ENCODE assay signal across 10 cellular contexts in genomic region chr13:114128348-114128623, GRCh38. TPM values are rescaled to one million over a fixed set of nuclear protein-coding genes. Genes with fewer than 3 reads are reported as not detected.
DNase-seq lines count a peak whose midpoint lies in the region; ATAC-seq and TF ChIP-seq lines count a peak whose summit lies in the region.
"Had no signal": no experiment of that assay in that cellular context is flagged by ENCODE, and none has a peak within 500 bp of the region (broad histone marks: within the 10 kb centered on the region; RNA-seq: fewer than 3 reads in every experiment).

No MANE protein-coding gene starts in this region.

- peak overlapping the region; percentile 94 for H3K27ac Mint-ChIP-seq in stimulated activated naive CD8-positive, alpha-beta T cell treated with anti-CD3 and anti-CD28 coated beads, Interleukin-15, Interleukin-2, amounts not matched to agents 100 ng/mL and 50 ng/mL, for 24 hours
- H3K27ac Mint-ChIP-seq in brain (peak overlapping the region in 4 of 5 experiments; percentile 74 to 98 (median 76)), naive B cell (peak overlapping the region in 5 of 6 donors; percentile 74 to 98 (median 93))

- ATAC-seq in stimulated activated naive CD8-positive, alpha-beta T cell treated with anti-CD3 and anti-CD28 coated beads, Interleukin-15, Interleukin-2, amounts not matched to agents 100 U/mL and 50 U/mL, for 24 hours = no peak
- ATAC-seq in naive B cell (ENCODE audit: low read depth in 2 of 2) (no peak), body of pancreas (no peak), GM21390 (IDR thresholded peaks at IDR 0.05; ENCODE audit: unreplicated experiment) (no peak)

- TF ChIP-seq CTCF in brain (conservative IDR thresholded peaks at IDR 0.05) (no peak), body of pancreas (IDR thresholded peaks at IDR 0.05) (no peak)

- no peaks in the 10 kb centered on the region for H3K36me3 ChIP-seq in body of pancreas (replicated peaks in 1 of 2; ENCODE audit: insufficient read depth in 1 of 2, low read depth in 2 of 2)

- WGBS in body of pancreas, 2 donors = 77 to 88% methylated on average over 3 to 5 of the region's 5 CpGs

- H3K27ac ChIP-seq in body of pancreas = peak overlapping the region in 2 of 4 donors; percentile 27 to 54

- no peak overlapping the region for H3K4me3 ChIP-seq in body of pancreas

- H3K27me3 ChIP-seq in body of pancreas = no peaks in the 10 kb centered on the region

- intact Hi-C loops in body of pancreas (cut with DNase I) = no loop called here

- no peaks in the 10 kb centered on the region for H3K9me3 Mint-ChIP-seq in stimulated activated naive CD8-positive, alpha-beta T cell treated with anti-CD3 and anti-CD28 coated beads, Interleukin-15, Interleukin-2, amounts not matched to agents 100 ng/mL and 50 ng/mL, for 24 hours
- H3K9me3 Mint-ChIP-seq in brain (peaks cover 0 to 5% (median 0%) of the 10 kb centered on the region in 5 experiments), naive B cell (no peaks in the 10 kb centered on the region)

- no peak for DNase-seq in stimulated activated naive CD8-positive, alpha-beta T cell treated with anti-CD3 and anti-CD28 coated beads, Interleukin-15, Interleukin-2, amounts not matched to agents 100 U/mL and 50 U/mL, for 24 hours
- no peak for DNase-seq in naive B cell
- no peak for DNase-seq in anterior cingulate cortex (lab: John Stamatoyannopoulos, UW)
- DNase-seq in body of pancreas = no peak
- no peak for DNase-seq in DMS 273 (lab: John Stamatoyannopoulos, UW; ENCODE audit: unreplicated experiment)
- DNase-seq: DMS 273 treated with DMSO at 0.1 percent for 48 hours had no signal

- peaks cover 22% of the 10 kb centered on the region for H3K36me3 Mint-ChIP-seq in stimulated activated naive CD8-positive, alpha-beta T cell treated with anti-CD3 and anti-CD28 coated beads, Interleukin-15, Interleukin-2, amounts not matched to agents 100 ng/mL and 50 ng/mL, for 24 hours (ENCODE audit: low read depth)
- H3K36me3 Mint-ChIP-seq in brain (no peaks in the 10 kb centered on the region), naive B cell (peaks cover 5 to 11% of the 10 kb centered on the region in 2 donors)

- peaks cover 83% of the 10 kb centered on the region for H3K4me1 Mint-ChIP-seq in stimulated activated naive CD8-positive, alpha-beta T cell treated with anti-CD3 and anti-CD28 coated beads, Interleukin-15, Interleukin-2, amounts not matched to agents 100 ng/mL and 50 ng/mL, for 24 hours (ENCODE audit: low read depth)
- peaks cover 72% of the 10 kb centered on the region for H3K4me1 Mint-ChIP-seq in brain
- peaks cover 68 to 77% (median 76%) of the 10 kb centered on the region in 3 donors for H3K4me1 Mint-ChIP-seq in naive B cell

- no peaks in the 10 kb centered on the region for H3K27me3 Mint-ChIP-seq in stimulated activated naive CD8-positive, alpha-beta T cell treated with anti-CD3 and anti-CD28 coated beads, Interleukin-15, Interleukin-2, amounts not matched to agents 100 ng/mL and 50 ng/mL, for 24 hours
- H3K27me3 Mint-ChIP-seq in brain = peaks cover 11% of the 10 kb centered on the region
- no peaks in the 10 kb centered on the region for H3K27me3 Mint-ChIP-seq in naive B cell

- peak overlapping the region; percentile 100 for H3K4me3 Mint-ChIP-seq in stimulated activated naive CD8-positive, alpha-beta T cell treated with anti-CD3 and anti-CD28 coated beads, Interleukin-15, Interleukin-2, amounts not matched to agents 100 ng/mL and 50 ng/mL, for 24 hours
- H3K4me3 Mint-ChIP-seq in brain (peak overlapping the region; percentile 28 to 57 (median 50)), naive B cell (peak overlapping the region; percentile 72 to 100 (median 98))

- no peaks in the 10 kb centered on the region for H3K9me3 ChIP-seq in body of pancreas

- TF ChIP-seq POLR2A in body of pancreas (IDR thresholded peaks at IDR 0.05) = no peak

- H3K4me1 ChIP-seq in body of pancreas = peaks cover 27% of the 10 kb centered on the region

RNA-seq across cellular contexts. Expression of gene RASA3, which starts 4.1 kb away (rescaled TPM):
- 12.4 TPM for polyA plus RNA-seq in brain (ENCODE audit: insufficient read depth, low read depth, low replicate concordance)
- polyA plus RNA-seq in naive B cell (ENCODE audit: low read depth in 6 of 6) = 10 to 100 TPM; 17.1 to 41.9 (median 28.8) TPM
- total RNA-seq in body of pancreas = 10 to 100 TPM; 10.2 to 19.2 TPM

RNA-seq across cellular contexts. Expression of gene CFAP97D2, which starts 50.8 kb away (rescaled TPM):
- polyA plus RNA-seq in brain (ENCODE audit: insufficient read depth, low read depth, low replicate concordance) = 0.92 TPM
- polyA plus RNA-seq in naive B cell (ENCODE audit: low read depth in 6 of 6) = not detected
- not detected for total RNA-seq in body of pancreas
- polyA plus RNA-seq: neural cell had no signal

Comparison
In these comparisons a context has a peak if more than half of its experiments do, and no peak if none do; other contexts are left out.
1. H3K4me3 Mint-ChIP-seq: peak in every context shown above with its lines; median percentile 100 in stimulated activated naive CD8-positive, alpha-beta T cell treated with anti-CD3 and anti-CD28 coated beads, Interleukin-15, Interleukin-2, amounts not matched to agents 100 ng/mL and 50 ng/mL, for 24 hours; 98 in naive B cell; 50 in brain.